1 cellular context compared by ENCODE assay signal in the genomic region with DNA sequence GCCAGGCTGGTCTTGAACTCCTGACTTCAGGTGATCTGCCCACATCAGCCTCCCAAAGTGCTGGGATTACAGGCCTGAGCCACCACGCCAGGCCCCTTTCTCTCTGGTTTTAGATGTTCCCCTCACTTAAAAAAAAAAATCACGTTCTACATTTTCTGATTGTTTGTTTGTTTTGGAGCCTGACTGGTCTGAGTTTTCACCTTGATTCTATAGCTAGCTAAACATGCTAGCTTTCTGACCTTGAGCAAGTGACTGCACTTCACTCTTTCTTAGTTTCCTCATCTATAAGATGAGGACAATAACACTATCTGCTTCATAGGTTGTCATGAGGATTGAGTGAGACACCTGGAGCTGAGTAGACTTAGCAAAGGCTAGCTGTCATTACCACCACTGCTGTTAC.
TF ChIP-seq lines count a peak whose summit lies in the region.

No MANE protein-coding gene starts in this region.

TF ChIP-seq in WTC11, 78 proteins besides CTCF, POLR2A, EP300 and RAD21 (continued from another document):
- no peak for TF ChIP-seq FOXJ3 (CRISPR knock-in tag; IDR thresholded peaks at IDR 0.05; ENCODE audit: borderline replicate concordance)
- TF ChIP-seq RELA (CRISPR knock-in tag; IDR thresholded peaks at IDR 0.05; ENCODE audit: borderline replicate concordance) = no peak
- no peak for TF ChIP-seq SMAD4 (CRISPR knock-in tag; IDR thresholded peaks at IDR 0.05)
- TF ChIP-seq, protein P1, sequence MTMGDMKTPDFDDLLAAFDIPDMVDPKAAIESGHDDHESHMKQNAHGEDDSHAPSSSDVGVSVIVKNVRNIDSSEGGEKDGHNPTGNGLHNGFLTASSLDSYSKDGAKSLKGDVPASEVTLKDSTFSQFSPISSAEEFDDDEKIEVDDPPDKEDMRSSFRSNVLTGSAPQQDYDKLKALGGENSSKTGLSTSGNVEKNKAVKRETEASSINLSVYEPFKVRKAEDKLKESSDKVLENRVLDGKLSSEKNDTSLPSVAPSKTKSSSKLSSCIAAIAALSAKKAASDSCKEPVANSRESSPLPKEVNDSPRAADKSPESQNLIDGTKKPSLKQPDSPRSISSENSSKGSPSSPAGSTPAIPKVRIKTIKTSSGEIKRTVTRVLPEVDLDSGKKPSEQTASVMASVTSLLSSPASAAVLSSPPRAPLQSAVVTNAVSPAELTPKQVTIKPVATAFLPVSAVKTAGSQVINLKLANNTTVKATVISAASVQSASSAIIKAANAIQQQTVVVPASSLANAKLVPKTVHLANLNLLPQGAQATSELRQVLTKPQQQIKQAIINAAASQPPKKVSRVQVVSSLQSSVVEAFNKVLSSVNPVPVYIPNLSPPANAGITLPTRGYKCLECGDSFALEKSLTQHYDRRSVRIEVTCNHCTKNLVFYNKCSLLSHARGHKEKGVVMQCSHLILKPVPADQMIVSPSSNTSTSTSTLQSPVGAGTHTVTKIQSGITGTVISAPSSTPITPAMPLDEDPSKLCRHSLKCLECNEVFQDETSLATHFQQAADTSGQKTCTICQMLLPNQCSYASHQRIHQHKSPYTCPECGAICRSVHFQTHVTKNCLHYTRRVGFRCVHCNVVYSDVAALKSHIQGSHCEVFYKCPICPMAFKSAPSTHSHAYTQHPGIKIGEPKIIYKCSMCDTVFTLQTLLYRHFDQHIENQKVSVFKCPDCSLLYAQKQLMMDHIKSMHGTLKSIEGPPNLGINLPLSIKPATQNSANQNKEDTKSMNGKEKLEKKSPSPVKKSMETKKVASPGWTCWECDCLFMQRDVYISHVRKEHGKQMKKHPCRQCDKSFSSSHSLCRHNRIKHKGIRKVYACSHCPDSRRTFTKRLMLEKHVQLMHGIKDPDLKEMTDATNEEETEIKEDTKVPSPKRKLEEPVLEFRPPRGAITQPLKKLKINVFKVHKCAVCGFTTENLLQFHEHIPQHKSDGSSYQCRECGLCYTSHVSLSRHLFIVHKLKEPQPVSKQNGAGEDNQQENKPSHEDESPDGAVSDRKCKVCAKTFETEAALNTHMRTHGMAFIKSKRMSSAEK (CRISPR knock-in tag; IDR thresholded peaks at IDR 0.05; ENCODE audit: borderline replicate concordance) = no peak
- no peak for TF ChIP-seq IRF2 (CRISPR knock-in tag; IDR thresholded peaks at IDR 0.05; ENCODE audit: borderline replicate concordance, low read depth)
- TF ChIP-seq, protein P2, sequence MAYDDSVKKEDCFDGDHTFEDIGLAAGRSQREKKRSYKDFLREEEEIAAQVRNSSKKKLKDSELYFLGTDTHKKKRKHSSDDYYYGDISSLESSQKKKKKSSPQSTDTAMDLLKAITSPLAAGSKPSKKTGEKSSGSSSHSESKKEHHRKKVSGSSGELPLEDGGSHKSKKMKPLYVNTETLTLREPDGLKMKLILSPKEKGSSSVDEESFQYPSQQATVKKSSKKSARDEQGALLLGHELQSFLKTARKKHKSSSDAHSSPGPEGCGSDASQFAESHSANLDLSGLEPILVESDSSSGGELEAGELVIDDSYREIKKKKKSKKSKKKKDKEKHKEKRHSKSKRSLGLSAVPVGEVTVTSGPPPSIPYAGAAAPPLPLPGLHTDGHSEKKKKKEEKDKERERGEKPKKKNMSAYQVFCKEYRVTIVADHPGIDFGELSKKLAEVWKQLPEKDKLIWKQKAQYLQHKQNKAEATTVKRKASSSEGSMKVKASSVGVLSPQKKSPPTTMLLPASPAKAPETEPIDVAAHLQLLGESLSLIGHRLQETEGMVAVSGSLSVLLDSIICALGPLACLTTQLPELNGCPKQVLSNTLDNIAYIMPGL (CRISPR knock-in tag; IDR thresholded peaks at IDR 0.05) = no peak
- no peak for TF ChIP-seq ETV6 (CRISPR knock-in tag; IDR thresholded peaks at IDR 0.05)
- TF ChIP-seq, protein P3, sequence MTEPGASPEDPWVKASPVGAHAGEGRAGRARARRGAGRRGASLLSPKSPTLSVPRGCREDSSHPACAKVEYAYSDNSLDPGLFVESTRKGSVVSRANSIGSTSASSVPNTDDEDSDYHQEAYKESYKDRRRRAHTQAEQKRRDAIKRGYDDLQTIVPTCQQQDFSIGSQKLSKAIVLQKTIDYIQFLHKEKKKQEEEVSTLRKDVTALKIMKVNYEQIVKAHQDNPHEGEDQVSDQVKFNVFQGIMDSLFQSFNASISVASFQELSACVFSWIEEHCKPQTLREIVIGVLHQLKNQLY (CRISPR knock-in tag; IDR thresholded peaks at IDR 0.05) = no peak
- no peak for TF ChIP-seq GABPB1 (CRISPR knock-in tag; IDR thresholded peaks at IDR 0.05)
- TF ChIP-seq, protein P4, sequence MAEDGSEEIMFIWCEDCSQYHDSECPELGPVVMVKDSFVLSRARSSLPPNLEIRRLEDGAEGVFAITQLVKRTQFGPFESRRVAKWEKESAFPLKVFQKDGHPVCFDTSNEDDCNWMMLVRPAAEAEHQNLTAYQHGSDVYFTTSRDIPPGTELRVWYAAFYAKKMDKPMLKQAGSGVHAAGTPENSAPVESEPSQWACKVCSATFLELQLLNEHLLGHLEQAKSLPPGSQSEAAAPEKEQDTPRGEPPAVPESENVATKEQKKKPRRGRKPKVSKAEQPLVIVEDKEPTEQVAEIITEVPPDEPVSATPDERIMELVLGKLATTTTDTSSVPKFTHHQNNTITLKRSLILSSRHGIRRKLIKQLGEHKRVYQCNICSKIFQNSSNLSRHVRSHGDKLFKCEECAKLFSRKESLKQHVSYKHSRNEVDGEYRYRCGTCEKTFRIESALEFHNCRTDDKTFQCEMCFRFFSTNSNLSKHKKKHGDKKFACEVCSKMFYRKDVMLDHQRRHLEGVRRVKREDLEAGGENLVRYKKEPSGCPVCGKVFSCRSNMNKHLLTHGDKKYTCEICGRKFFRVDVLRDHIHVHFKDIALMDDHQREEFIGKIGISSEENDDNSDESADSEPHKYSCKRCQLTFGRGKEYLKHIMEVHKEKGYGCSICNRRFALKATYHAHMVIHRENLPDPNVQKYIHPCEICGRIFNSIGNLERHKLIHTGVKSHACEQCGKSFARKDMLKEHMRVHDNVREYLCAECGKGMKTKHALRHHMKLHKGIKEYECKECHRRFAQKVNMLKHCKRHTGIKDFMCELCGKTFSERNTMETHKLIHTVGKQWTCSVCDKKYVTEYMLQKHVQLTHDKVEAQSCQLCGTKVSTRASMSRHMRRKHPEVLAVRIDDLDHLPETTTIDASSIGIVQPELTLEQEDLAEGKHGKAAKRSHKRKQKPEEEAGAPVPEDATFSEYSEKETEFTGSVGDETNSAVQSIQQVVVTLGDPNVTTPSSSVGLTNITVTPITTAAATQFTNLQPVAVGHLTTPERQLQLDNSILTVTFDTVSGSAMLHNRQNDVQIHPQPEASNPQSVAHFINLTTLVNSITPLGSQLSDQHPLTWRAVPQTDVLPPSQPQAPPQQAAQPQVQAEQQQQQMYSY (CRISPR knock-in tag; IDR thresholded peaks at IDR 0.05) = no peak
- TF ChIP-seq CBFB (CRISPR knock-in tag; IDR thresholded peaks at IDR 0.05; ENCODE audit: low read depth) = no peak
- TF ChIP-seq, protein P5, sequence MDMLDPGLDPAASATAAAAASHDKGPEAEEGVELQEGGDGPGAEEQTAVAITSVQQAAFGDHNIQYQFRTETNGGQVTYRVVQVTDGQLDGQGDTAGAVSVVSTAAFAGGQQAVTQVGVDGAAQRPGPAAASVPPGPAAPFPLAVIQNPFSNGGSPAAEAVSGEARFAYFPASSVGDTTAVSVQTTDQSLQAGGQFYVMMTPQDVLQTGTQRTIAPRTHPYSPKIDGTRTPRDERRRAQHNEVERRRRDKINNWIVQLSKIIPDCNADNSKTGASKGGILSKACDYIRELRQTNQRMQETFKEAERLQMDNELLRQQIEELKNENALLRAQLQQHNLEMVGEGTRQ (CRISPR knock-in tag; IDR thresholded peaks at IDR 0.05) = no peak
- no peak for TF ChIP-seq CREM (CRISPR knock-in tag; IDR thresholded peaks at IDR 0.05)
